ENCODE assay signal across 10 cellular contexts in the genomic region with DNA sequence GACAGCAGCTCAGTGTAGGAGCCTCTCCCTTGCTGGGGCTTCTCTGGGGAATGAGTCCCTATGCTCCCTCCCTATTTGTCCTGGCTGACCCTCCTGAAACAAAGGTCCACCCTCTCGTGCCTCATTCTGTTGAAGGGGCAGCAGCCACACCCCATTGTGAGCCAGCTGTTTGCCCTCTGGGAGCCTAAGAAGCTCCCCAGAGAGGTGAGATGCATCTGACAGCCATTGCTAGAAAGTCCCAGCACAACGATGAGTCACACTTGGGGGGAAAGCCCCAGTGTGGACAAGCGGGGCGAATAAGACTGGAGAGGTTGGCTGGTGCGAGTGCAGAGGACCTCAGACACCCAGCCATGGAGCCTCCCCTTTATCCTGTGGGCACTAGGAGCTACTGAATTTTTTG.
A peak's percentile ranks its signal among the peaks of the same experiment; 100 is the strongest.
DNase-seq lines count a peak whose midpoint lies in the region; ATAC-seq, FAIRE-seq and TF ChIP-seq lines count a peak whose summit lies in the region.
"Had no signal": no experiment of that assay in that cellular context is flagged by ENCODE, and none has a peak within 500 bp of the region (broad histone marks: within the 10 kb centered on the region; RNA-seq: fewer than 3 reads in every experiment).

No MANE protein-coding gene starts in this region.

- FAIRE-seq in D721Med (lab: Jason Lieb, UNC): no peak
- FAIRE-seq: colon had no signal

- no peaks in the 10 kb centered on the region for H3K27me3 ChIP-seq in MM.1S (replicated peaks; ENCODE audit: insufficient read depth, low read length)

- H3F3A ChIP-seq in MM.1S (ENCODE audit: insufficient read depth, low read length): no peaks in the 10 kb centered on the region

- DNase-seq in activated CD4-positive, alpha-beta T cell treated with anti-CD3 and anti-CD28 coated beads, Interleukin-2, amount 10 ng/mL, durations not matched to agents 24 days and 14 days: peak; percentile 84
- peak; percentile 65 for DNase-seq in stimulated activated CD4-positive, alpha-beta T cell treated with anti-CD3 and anti-CD28 coated beads, Interleukin-15, amount 100 ng/mL, for 24 hours
- DNase-seq in NCI-H345 treated with DMSO at 0.1 percent for 48 hours (lab: John Stamatoyannopoulos, UW; ENCODE audit: unreplicated experiment) (no peak), D721Med (ENCODE audit: insufficient read length, low spot score) (no peak), MM.1S (no peak), NCI-H1930 (lab: John Stamatoyannopoulos, UW) (no peak)

- peak overlapping the region; percentile 39 for H3K27ac Mint-ChIP-seq in activated CD4-positive, alpha-beta T cell treated with anti-CD3 and anti-CD28 coated beads, Interleukin-2, amount 10 ng/mL, durations not matched to agents 24 days and 14 days

- peak; percentile 81 for ATAC-seq in GM18873 (IDR thresholded peaks at IDR 0.05; ENCODE audit: low FRiP score, unreplicated experiment)
- ATAC-seq in HG02852 (IDR thresholded peaks at IDR 0.05; ENCODE audit: unreplicated experiment): peak; percentile 82

- H3K36me3 ChIP-seq in MM.1S (replicated peaks; ENCODE audit: insufficient read depth, low read length): no peaks in the 10 kb centered on the region; the same call in 1 of the 2 replicates
- H3K36me3 ChIP-seq: prostate gland had no signal

- H3K9ac ChIP-seq in MM.1S (ENCODE audit: low read length): no peak overlapping the region

- H3K36me3 Mint-ChIP-seq in activated CD4-positive, alpha-beta T cell treated with anti-CD3 and anti-CD28 coated beads, Interleukin-2, amount 10 ng/mL, durations not matched to agents 24 days and 14 days (ENCODE audit: low read depth): peaks cover 4% of the 10 kb centered on the region

- H3K9me3 ChIP-seq in MM.1S (replicated peaks; ENCODE audit: insufficient read depth, low read length): no peaks in the 10 kb centered on the region
- H3K9me3 ChIP-seq: prostate gland had no signal

- H2AFZ ChIP-seq in MM.1S (ENCODE audit: low read length): no peak overlapping the region

- no peak overlapping the region for H3K4me3 Mint-ChIP-seq in activated CD4-positive, alpha-beta T cell treated with anti-CD3 and anti-CD28 coated beads, Interleukin-2, amount 10 ng/mL, durations not matched to agents 24 days and 14 days

- H3K27me3 Mint-ChIP-seq in activated CD4-positive, alpha-beta T cell treated with anti-CD3 and anti-CD28 coated beads, Interleukin-2, amount 10 ng/mL, durations not matched to agents 24 days and 14 days: no peaks in the 10 kb centered on the region

- no peaks in the 10 kb centered on the region for H3K9me3 Mint-ChIP-seq in activated CD4-positive, alpha-beta T cell treated with anti-CD3 and anti-CD28 coated beads, Interleukin-2, amount 10 ng/mL, durations not matched to agents 24 days and 14 days

- H3K79me2 ChIP-seq in MM.1S (ENCODE audit: low read length): no peaks in the 10 kb centered on the region

- no peak overlapping the region for H3K4me2 ChIP-seq in MM.1S (ENCODE audit: low read depth, low read length)

- H3K9me2 ChIP-seq in MM.1S (replicated peaks; ENCODE audit: insufficient read depth, low read length): no peaks in the 10 kb centered on the region

- TF ChIP-seq CTCF in D721Med (IDR thresholded peaks at IDR 0.05; ENCODE audit: insufficient read depth, missing control alignments) (no peak), MM.1S (IDR thresholded peaks at IDR 0.05; ENCODE audit: low read length) (no peak)

- peaks cover 12% of the 10 kb centered on the region for H3K4me1 Mint-ChIP-seq in activated CD4-positive, alpha-beta T cell treated with anti-CD3 and anti-CD28 coated beads, Interleukin-2, amount 10 ng/mL, durations not matched to agents 24 days and 14 days

- no peaks in the 10 kb centered on the region for H3K4me1 ChIP-seq in MM.1S (ENCODE audit: low read length)
- H3K4me1 ChIP-seq: prostate gland had no signal

- H3K27ac ChIP-seq in MM.1S (ENCODE audit: low read length): no peak overlapping the region
- H3K27ac ChIP-seq: prostate gland had no signal

- intact Hi-C loops in activated CD4-positive, alpha-beta T cell treated with anti-CD3 and anti-CD28 coated beads, Interleukin-2, amount 10 ng/mL, durations not matched to agents 24 days and 14 days (cut with micrococcal nuclease): loop anchor here (1.0 kb wide), 1 partner anchor 128 kb away; no protein-coding TSS in a partner anchor

- H3K4me3 ChIP-seq in MM.1S (ENCODE audit: low read length): no peak overlapping the region
- H3K4me3 ChIP-seq: prostate gland had no signal

- no peaks in the 10 kb centered on the region for H4K20me1 ChIP-seq in MM.1S (ENCODE audit: insufficient read depth, low read length)

Comparison
In these comparisons a context has a peak if more than half of its experiments do, and no peak if none do; other contexts are left out.
1. DNase-seq: peak in activated CD4-positive, alpha-beta T cell treated with anti-CD3 and anti-CD28 coated beads, Interleukin-2, amount 10 ng/mL, durations not matched to agents 24 days and 14 days (single experiment) and stimulated activated CD4-positive, alpha-beta T cell treated with anti-CD3 and anti-CD28 coated beads, Interleukin-15, amount 100 ng/mL, for 24 hours (single experiment); none in NCI-H345 treated with DMSO at 0.1 percent for 48 hours (single experiment), D721Med (single experiment), MM.1S (single experiment) and NCI-H1930 (0 of 2).